Comparison of ENCODE assay signal across 32 cellular contexts in genomic region chr3:154782151-154782550, GRCh38.
"Had no signal": no experiment of that assay in that cellular context is flagged by ENCODE, and none has a peak within 500 bp of the region (broad histone marks: within the 10 kb centered on the region; RNA-seq: fewer than 3 reads in every experiment).

No MANE protein-coding gene starts in this region.

- H3K4me3 ChIP-seq: ascending aorta, breast epithelium, cardiac muscle cell, colonic mucosa, dorsolateral prefrontal cortex, esophagus muscularis mucosa, gastroesophageal sphincter had no signal

- H3K4me3 Mint-ChIP-seq: activated CD4-positive, alpha-beta memory T cell treated with anti-CD3 and anti-CD28 coated beads for 36 hours; activated CD4-positive, alpha-beta T cell treated with anti-CD3 and anti-CD28 coated beads for 36 hours; activated CD4-positive, alpha-beta T cell treated with anti-CD3 and anti-CD28 coated beads, Interleukin-2, amount 10 ng/mL, durations not matched to agents 24 days and 14 days; activated CD8-positive, alpha-beta memory T cell treated with anti-CD3 and anti-CD28 coated beads, Interleukin-2, amount 10 ng/mL, durations not matched to agents 7 days and 5 days; activated CD8-positive, alpha-beta T cell treated with anti-CD3 and anti-CD28 coated beads, Interleukin-2, amount 10 ng/mL, durations not matched to agents 7 days and 5 days; activated naive CD4-positive, alpha-beta T cell treated with anti-CD3 and anti-CD28 coated beads, Interleukin-2, amount 10 ng/mL, durations not matched to agents 7 days and 5 days; activated naive CD8-positive, alpha-beta T cell treated with anti-CD3 and anti-CD28 coated beads, Interleukin-2, amount 10 ng/mL, durations not matched to agents 7 days and 5 days; activated T-helper 1 cell treated with anti-CD3 and anti-CD28 coated beads, Interleukin-12 subunit alpha, Interleukin-12 subunit beta, Interleukin-2, Interleukin-4 antibody, amounts not matched to agents 30 ng/mL and 10 ng/mL and 1 ng/mL, durations not matched to agents 14 hours and 24 hours and 36 hours; brain; endodermal cell had no signal

- H3K9me3 ChIP-seq: ascending aorta, breast epithelium, colonic mucosa, gastroesophageal sphincter had no signal

- H3K4me1 ChIP-seq: ascending aorta, breast epithelium, colonic mucosa had no signal

- H3K27ac Mint-ChIP-seq: activated CD4-positive, alpha-beta memory T cell treated with anti-CD3 and anti-CD28 coated beads for 36 hours; activated CD4-positive, alpha-beta T cell treated with anti-CD3 and anti-CD28 coated beads for 36 hours; activated CD4-positive, alpha-beta T cell treated with anti-CD3 and anti-CD28 coated beads, Interleukin-2, amount 10 ng/mL, durations not matched to agents 24 days and 14 days; activated CD8-positive, alpha-beta memory T cell treated with anti-CD3 and anti-CD28 coated beads, Interleukin-2, amount 10 ng/mL, durations not matched to agents 7 days and 5 days; activated CD8-positive, alpha-beta T cell treated with anti-CD3 and anti-CD28 coated beads, Interleukin-2, amount 10 ng/mL, durations not matched to agents 7 days and 5 days; activated naive CD4-positive, alpha-beta T cell treated with anti-CD3 and anti-CD28 coated beads, Interleukin-2, amount 10 ng/mL, durations not matched to agents 7 days and 5 days; activated naive CD4-positive, alpha-beta T cell treated with anti-CD3 and anti-CD28 coated beads, Interleukin-2, amount 50 U/mL, for 72 hours; activated naive CD8-positive, alpha-beta T cell treated with anti-CD3 and anti-CD28 coated beads, Interleukin-2, amount 10 ng/mL, durations not matched to agents 7 days and 5 days; activated T-helper 1 cell treated with anti-CD3 and anti-CD28 coated beads, Interleukin-12 subunit alpha, Interleukin-12 subunit beta, Interleukin-2, Interleukin-4 antibody, amounts not matched to agents 30 ng/mL and 10 ng/mL and 1 ng/mL, durations not matched to agents 14 hours and 24 hours and 36 hours; activated T-helper 2 cell treated with anti-CD3 and anti-CD28 coated beads, Interferon-gamma antibody, Interleukin-2, Interleukin-4, amounts not matched to agents 10 μg/mL and 5 μg/mL and 100 μg/mL, durations not matched to agents 14 hours and 24 hours and 36 hours; brain; endodermal cell had no signal

- H3K27me3 ChIP-seq: ascending aorta, breast epithelium, cardiac muscle cell, colonic mucosa, esophagus muscularis mucosa, gastroesophageal sphincter had no signal

- H3K9me3 Mint-ChIP-seq: activated CD4-positive, alpha-beta memory T cell treated with anti-CD3 and anti-CD28 coated beads for 36 hours; activated CD4-positive, alpha-beta T cell treated with anti-CD3 and anti-CD28 coated beads, Interleukin-2, amount 10 ng/mL, durations not matched to agents 24 days and 14 days; activated naive CD4-positive, alpha-beta T cell treated with anti-CD3 and anti-CD28 coated beads, Interleukin-2, amount 50 U/mL, for 72 hours; activated naive CD8-positive, alpha-beta T cell treated with anti-CD3 and anti-CD28 coated beads, Interleukin-2, amount 10 ng/mL, durations not matched to agents 7 days and 5 days; activated T-helper 1 cell treated with anti-CD3 and anti-CD28 coated beads, Interleukin-12 subunit alpha, Interleukin-12 subunit beta, Interleukin-2, Interleukin-4 antibody, amounts not matched to agents 30 ng/mL and 10 ng/mL and 1 ng/mL, durations not matched to agents 14 hours and 24 hours and 36 hours; activated T-helper 2 cell treated with anti-CD3 and anti-CD28 coated beads, Interferon-gamma antibody, Interleukin-2, Interleukin-4, amounts not matched to agents 10 μg/mL and 5 μg/mL and 100 μg/mL, durations not matched to agents 14 hours and 24 hours and 36 hours; brain; endodermal cell had no signal

- H3K27me3 Mint-ChIP-seq: activated CD4-positive, alpha-beta memory T cell treated with anti-CD3 and anti-CD28 coated beads for 36 hours; activated CD4-positive, alpha-beta T cell treated with anti-CD3 and anti-CD28 coated beads for 36 hours; activated CD4-positive, alpha-beta T cell treated with anti-CD3 and anti-CD28 coated beads, Interleukin-2, amount 10 ng/mL, durations not matched to agents 24 days and 14 days; activated CD8-positive, alpha-beta memory T cell treated with anti-CD3 and anti-CD28 coated beads, Interleukin-2, amount 10 ng/mL, durations not matched to agents 7 days and 5 days; activated naive CD4-positive, alpha-beta T cell treated with anti-CD3 and anti-CD28 coated beads, Interleukin-2, amount 10 ng/mL, durations not matched to agents 7 days and 5 days; activated naive CD8-positive, alpha-beta T cell treated with anti-CD3 and anti-CD28 coated beads, Interleukin-2, amount 10 ng/mL, durations not matched to agents 7 days and 5 days had no signal

- H3K36me3 ChIP-seq: ascending aorta, breast epithelium, cardiac muscle cell, colonic mucosa, esophagus muscularis mucosa, gastroesophageal sphincter had no signal

- H3K27ac ChIP-seq: ascending aorta, breast epithelium, cardiac muscle cell, colonic mucosa, dorsolateral prefrontal cortex, esophagus muscularis mucosa had no signal

- H3K4me1 Mint-ChIP-seq: activated CD4-positive, alpha-beta T cell treated with anti-CD3 and anti-CD28 coated beads for 36 hours; activated CD4-positive, alpha-beta T cell treated with anti-CD3 and anti-CD28 coated beads, Interleukin-2, amount 10 ng/mL, durations not matched to agents 24 days and 14 days; activated CD8-positive, alpha-beta memory T cell treated with anti-CD3 and anti-CD28 coated beads, Interleukin-2, amount 10 ng/mL, durations not matched to agents 7 days and 5 days; activated naive CD4-positive, alpha-beta T cell treated with anti-CD3 and anti-CD28 coated beads, Interleukin-2, amount 10 ng/mL, durations not matched to agents 7 days and 5 days; activated naive CD8-positive, alpha-beta T cell treated with anti-CD3 and anti-CD28 coated beads, Interleukin-2, amount 10 ng/mL, durations not matched to agents 7 days and 5 days had no signal

- DNase-seq: activated CD4-positive, alpha-beta memory T cell treated with anti-CD3 and anti-CD28 coated beads for 36 hours; activated CD4-positive, alpha-beta T cell treated with anti-CD3 and anti-CD28 coated beads for 36 hours; activated CD4-positive, alpha-beta T cell treated with anti-CD3 and anti-CD28 coated beads, Interleukin-2, amount 10 ng/mL, durations not matched to agents 24 days and 14 days; activated CD4-positive, CD25-positive, alpha-beta regulatory T cell; activated CD4-positive, CD25-positive, alpha-beta regulatory T cell treated with anti-CD3 and anti-CD28 coated beads, Interleukin-2, amount 50 U/mL, for 72 hours; activated CD8-positive, alpha-beta memory T cell treated with anti-CD3 and anti-CD28 coated beads, Interleukin-2, amount 10 ng/mL, durations not matched to agents 7 days and 5 days; activated CD8-positive, alpha-beta memory T cell treated with anti-CD3 and anti-CD28 coated beads, Interleukin-2, amount 50 U/mL, for 4 hours; activated CD8-positive, alpha-beta T cell treated with anti-CD3 and anti-CD28 coated beads, Interleukin-2, amount 10 ng/mL, durations not matched to agents 7 days and 5 days; activated effector memory CD4-positive, alpha-beta T cell treated with anti-CD3 and anti-CD28 coated beads, Interleukin-2, amount 50 U/mL, for 16 hours; activated naive CD4-positive, alpha-beta T cell; activated naive CD4-positive, alpha-beta T cell treated with anti-CD3 and anti-CD28 coated beads, Interleukin-2, amount 10 ng/mL, durations not matched to agents 7 days and 5 days; activated naive CD8-positive, alpha-beta T cell treated with anti-CD3 and anti-CD28 coated beads, Interleukin-2, amount 10 ng/mL, durations not matched to agents 7 days and 5 days; activated T-cell treated with anti-CD3 and anti-CD28 coated beads, Interleukin-2, amount 50 U/mL, for 1 hour; activated T-cell treated with anti-CD3 and anti-CD28 coated beads, Interleukin-2, amount 50 U/mL, for 48 hours; central memory CD4-positive, alpha-beta T cell; cerebellar nuclear complex; colonic mucosa; dorsolateral prefrontal cortex; effector memory CD4-positive, alpha-beta T cell; endodermal cell; erythroblast; foreskin melanocyte; T-helper 2 cell had no signal

- H3K36me3 Mint-ChIP-seq: activated CD4-positive, alpha-beta memory T cell treated with anti-CD3 and anti-CD28 coated beads for 36 hours; activated CD8-positive, alpha-beta memory T cell treated with anti-CD3 and anti-CD28 coated beads, Interleukin-2, amount 10 ng/mL, durations not matched to agents 7 days and 5 days; activated naive CD4-positive, alpha-beta T cell treated with anti-CD3 and anti-CD28 coated beads, Interleukin-2, amount 10 ng/mL, durations not matched to agents 7 days and 5 days; activated naive CD4-positive, alpha-beta T cell treated with anti-CD3 and anti-CD28 coated beads, Interleukin-2, amount 50 U/mL, for 72 hours; activated naive CD8-positive, alpha-beta T cell treated with anti-CD3 and anti-CD28 coated beads, Interleukin-2, amount 10 ng/mL, durations not matched to agents 7 days and 5 days; brain had no signal

- ATAC-seq: activated CD4-positive, alpha-beta T cell treated with anti-CD3 and anti-CD28 coated beads for 36 hours; activated CD8-positive, alpha-beta memory T cell treated with anti-CD3 and anti-CD28 coated beads, Interleukin-2, amount 10 ng/mL, durations not matched to agents 7 days and 5 days; activated CD8-positive, alpha-beta T cell treated with anti-CD3 and anti-CD28 coated beads, Interleukin-2, amount 10 ng/mL, durations not matched to agents 7 days and 5 days; activated naive CD4-positive, alpha-beta T cell treated with anti-CD3 and anti-CD28 coated beads, Interleukin-2, amount 50 U/mL, for 72 hours; gastroesophageal sphincter had no signal
